23 cellular contexts compared by ENCODE assay signal in the genomic region with DNA sequence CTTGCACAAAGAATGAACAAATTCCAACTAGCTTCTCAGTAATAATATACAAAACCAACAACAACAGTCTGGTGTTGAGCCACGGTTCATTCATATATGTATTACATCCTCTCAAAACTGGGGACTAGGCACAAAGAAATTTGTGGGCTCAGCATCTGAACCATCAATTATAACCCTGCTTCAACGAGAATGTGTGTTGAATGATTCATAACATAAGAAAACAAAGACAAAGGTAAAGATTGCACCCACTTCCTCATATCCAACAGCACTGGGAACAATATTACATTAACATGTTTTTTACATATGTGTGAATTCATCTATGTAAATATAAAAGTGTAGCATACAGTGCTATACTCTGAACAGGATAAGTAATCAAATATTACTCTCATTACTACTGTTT.
DNase-seq lines count a peak whose midpoint lies in the region; ATAC-seq, FAIRE-seq and TF ChIP-seq lines count a peak whose summit lies in the region.
"Had no signal": no experiment of that assay in that cellular context is flagged by ENCODE, and none has a peak within 500 bp of the region (broad histone marks: within the 10 kb centered on the region; RNA-seq: fewer than 3 reads in every experiment).

No MANE protein-coding gene starts in this region.

- H3K4me3 Mint-ChIP-seq in activated CD4-positive, alpha-beta T cell treated with anti-CD3 and anti-CD28 coated beads, Interleukin-2, amount 10 ng/mL, durations not matched to agents 24 days and 14 days: no peak overlapping the region
- no peak overlapping the region for H3K4me3 Mint-ChIP-seq in activated T-cell treated with anti-CD3 and anti-CD28 coated beads, Interleukin-2, amount 50 U/mL, for 4 hours
- H3K4me3 Mint-ChIP-seq: CD4-positive, alpha-beta T cell; IgD-negative memory B cell had no signal

- peaks cover 4% of the 10 kb centered on the region for H3K9me3 Mint-ChIP-seq in activated CD4-positive, alpha-beta T cell treated with anti-CD3 and anti-CD28 coated beads, Interleukin-2, amount 10 ng/mL, durations not matched to agents 24 days and 14 days
- H3K9me3 Mint-ChIP-seq in activated T-cell treated with anti-CD3 and anti-CD28 coated beads, Interleukin-2, amount 50 U/mL, for 4 hours: peaks cover 15% of the 10 kb centered on the region

- ATAC-seq in activated T-cell treated with anti-CD3 and anti-CD28 coated beads, Interleukin-2, amount 50 U/mL, for 4 hours: no peak

- intact Hi-C loops in activated CD4-positive, alpha-beta T cell treated with anti-CD3 and anti-CD28 coated beads, Interleukin-2, amount 10 ng/mL, durations not matched to agents 24 days and 14 days (cut with micrococcal nuclease): no loop called here
- intact Hi-C loops in left ventricle myocardium inferior (cut with micrococcal nuclease): no loop called here

- no peaks in the 10 kb centered on the region for H3K27me3 ChIP-seq in bronchial epithelial cell (ENCODE audit: control insufficient read depth, insufficient read depth, low read length)
- no peaks in the 10 kb centered on the region for H3K27me3 ChIP-seq in left ventricle myocardium inferior (ENCODE audit: low read depth)
- H3K27me3 ChIP-seq: BLaER1 had no signal

- H3K27ac Mint-ChIP-seq in activated CD4-positive, alpha-beta T cell treated with anti-CD3 and anti-CD28 coated beads, Interleukin-2, amount 10 ng/mL, durations not matched to agents 24 days and 14 days: no peak overlapping the region
- H3K27ac Mint-ChIP-seq: CD4-positive, alpha-beta T cell; IgD-negative memory B cell had no signal

- no peaks in the 10 kb centered on the region for H3K36me3 Mint-ChIP-seq in activated CD4-positive, alpha-beta T cell treated with anti-CD3 and anti-CD28 coated beads, Interleukin-2, amount 10 ng/mL, durations not matched to agents 24 days and 14 days (ENCODE audit: low read depth)
- no peaks in the 10 kb centered on the region for H3K36me3 Mint-ChIP-seq in activated T-cell treated with anti-CD3 and anti-CD28 coated beads, Interleukin-2, amount 50 U/mL, for 4 hours (ENCODE audit: insufficient read depth)
- H3K36me3 Mint-ChIP-seq: IgD-negative memory B cell had no signal

- no peak overlapping the region for H3K27ac ChIP-seq in left ventricle myocardium inferior (replicated peaks)
- H3K27ac ChIP-seq: BLaER1, HL-60 had no signal

- no peaks in the 10 kb centered on the region for H3K4me1 Mint-ChIP-seq in activated CD4-positive, alpha-beta T cell treated with anti-CD3 and anti-CD28 coated beads, Interleukin-2, amount 10 ng/mL, durations not matched to agents 24 days and 14 days
- no peaks in the 10 kb centered on the region for H3K4me1 Mint-ChIP-seq in activated T-cell treated with anti-CD3 and anti-CD28 coated beads, Interleukin-2, amount 50 U/mL, for 4 hours (ENCODE audit: low read depth)
- H3K4me1 Mint-ChIP-seq: IgD-negative memory B cell had no signal

- H3K27me3 Mint-ChIP-seq in activated CD4-positive, alpha-beta T cell treated with anti-CD3 and anti-CD28 coated beads, Interleukin-2, amount 10 ng/mL, durations not matched to agents 24 days and 14 days: no peaks in the 10 kb centered on the region
- no peaks in the 10 kb centered on the region for H3K27me3 Mint-ChIP-seq in activated T-cell treated with anti-CD3 and anti-CD28 coated beads, Interleukin-2, amount 50 U/mL, for 4 hours (ENCODE audit: low read depth)
- H3K27me3 Mint-ChIP-seq: CD4-positive, alpha-beta T cell; IgD-negative memory B cell had no signal

- TF ChIP-seq CTCF in bronchial epithelial cell (IDR thresholded peaks at IDR 0.05; ENCODE audit: insufficient read depth, low read length, severe bottlenecking): no peak
- no peak for TF ChIP-seq CTCF in left ventricle myocardium inferior (IDR thresholded peaks at IDR 0.05; ENCODE audit: borderline replicate concordance)

- DNase-seq in EH (ENCODE audit: low read depth) (peak; percentile 6), HT1080 (ENCODE audit: low read depth) (peak; percentile 18), bronchial epithelial cell (ENCODE audit: low read depth) (peak; percentile 72), glomerular visceral epithelial cell (ENCODE audit: extremely low spot score) (peak; percentile 15), left ventricle myocardium inferior (no peak), HUDEP-2 (lab: John Stamatoyannopoulos, UW; ENCODE audit: unreplicated experiment in 76 of 76) (no peak)
- no peak for DNase-seq in activated CD4-positive, alpha-beta T cell treated with anti-CD3 and anti-CD28 coated beads, Interleukin-2, amount 10 ng/mL, durations not matched to agents 24 days and 14 days
- DNase-seq in activated T-cell treated with anti-CD3 and anti-CD28 coated beads, Interleukin-2, amount 50 U/mL, for 4 hours: no peak
- DNase-seq: CD4-positive, alpha-beta T cell; COR-L47; DND-41; GF-D8; GOT3; HCEC 1CT; NCI-H1694 treated with DMSO at 0.1 percent for 48 hours; NCI-H2081 treated with DMSO at 0.1 percent for 48 hours; NCI-H2171 treated with DMSO at 0.1 percent for 48 hours; NCI-H524 treated with DMSO at 0.1 percent for 48 hours; NCI-H82; Right ventricle myocardium superior had no signal

- no peaks in the 10 kb centered on the region for H3K9me3 ChIP-seq in left ventricle myocardium inferior (replicated peaks)
- H3K9me3 ChIP-seq: BLaER1 had no signal

- peaks cover 55% of the 10 kb centered on the region for H3K4me1 ChIP-seq in left ventricle myocardium inferior
- H3K4me1 ChIP-seq: BLaER1 had no signal

- no peak for FAIRE-seq in bronchial epithelial cell (lab: Jason Lieb, UNC)

- H3K4me3 ChIP-seq in bronchial epithelial cell (ENCODE audit: low read depth, low read length): no peak overlapping the region
- no peak overlapping the region for H3K4me3 ChIP-seq in left ventricle myocardium inferior
- H3K4me3 ChIP-seq: BLaER1 had no signal

- H3K36me3 ChIP-seq in bronchial epithelial cell (ENCODE audit: control insufficient read depth, insufficient read depth, low read length) (no peaks in the 10 kb centered on the region), left ventricle myocardium inferior (no peaks in the 10 kb centered on the region)
- H3K36me3 ChIP-seq: BLaER1 had no signal

Comparison
In these comparisons a context has a peak if more than half of its experiments do, and no peak if none do; other contexts are left out.
1. DNase-seq: peak in EH (single experiment), HT1080 (single experiment), bronchial epithelial cell (single experiment) and glomerular visceral epithelial cell (single experiment); none in activated CD4-positive, alpha-beta T cell treated with anti-CD3 and anti-CD28 coated beads, Interleukin-2, amount 10 ng/mL, durations not matched to agents 24 days and 14 days (single experiment), left ventricle myocardium inferior (single experiment), HUDEP-2 (0 of 76) and activated T-cell treated with anti-CD3 and anti-CD28 coated beads, Interleukin-2, amount 50 U/mL, for 4 hours (single experiment).